ENCODE assay signal across 19 cellular contexts in the genomic region with DNA sequence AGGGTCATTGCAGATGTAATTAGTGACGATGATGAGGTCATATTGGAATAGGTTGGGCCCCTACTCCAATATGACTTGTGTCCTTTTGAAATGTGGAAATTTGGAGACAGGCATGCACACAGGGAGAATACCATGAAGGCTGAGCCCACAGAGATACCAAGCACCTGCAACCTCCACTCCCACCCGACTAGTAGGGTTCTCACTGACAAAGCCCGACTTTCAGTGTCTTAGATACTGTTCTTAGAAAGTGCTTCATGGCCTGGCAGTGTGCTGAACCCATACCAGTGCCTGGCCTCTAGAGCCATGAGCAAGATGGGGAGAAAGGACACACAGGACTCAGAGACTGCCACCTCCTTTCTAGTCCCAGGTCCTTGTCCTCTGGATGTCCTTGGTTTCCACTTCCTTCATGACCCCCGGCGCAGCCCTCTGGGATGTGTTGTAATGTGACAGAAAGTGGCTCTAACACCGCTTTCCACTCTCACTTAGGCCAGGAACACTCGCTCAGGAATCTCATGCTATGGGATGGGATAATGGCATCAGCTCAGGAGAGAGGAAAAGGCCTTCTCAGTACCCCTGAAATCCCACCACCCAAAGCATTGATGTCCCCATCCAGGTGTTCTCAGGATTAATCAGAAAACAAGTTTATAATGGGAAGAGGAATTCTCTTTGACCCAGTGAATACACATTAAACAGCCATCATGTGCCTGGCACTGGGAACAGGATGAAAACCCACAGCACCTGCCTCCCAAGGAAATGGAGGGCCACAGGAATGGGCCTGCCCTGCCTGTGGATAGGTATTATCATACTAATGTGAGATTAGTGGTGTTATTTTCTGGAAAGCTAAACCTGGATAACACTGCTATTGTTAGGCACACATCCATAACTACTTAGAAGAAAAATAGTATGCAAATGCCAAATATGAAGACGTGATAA. TPM values are rescaled to one million over a fixed set of nuclear protein-coding genes. Genes with fewer than 3 reads are reported as not detected.
DNase-seq lines count a peak whose midpoint lies in the region; ATAC-seq, FAIRE-seq and TF ChIP-seq lines count a peak whose summit lies in the region.
"Had no signal": no experiment of that assay in that cellular context is flagged by ENCODE, and none has a peak within 500 bp of the region (broad histone marks: within the 10 kb centered on the region; RNA-seq: fewer than 3 reads in every experiment).

No MANE protein-coding gene starts in this region.

- H3K36me3 ChIP-seq in K562 (ENCODE audit: control insufficient read depth, insufficient read depth, low read length) (peaks cover 39% of the 10 kb centered on the region), ascending aorta (peaks cover 27 to 35% of the 10 kb centered on the region in 2 donors)
- H3K36me3 ChIP-seq: BE2C, brain microvascular endothelial cell, colonic mucosa, pancreas had no signal

- no peaks in the 10 kb centered on the region for H3K9me3 Mint-ChIP-seq in activated CD4-positive, alpha-beta T cell treated with anti-CD3 and anti-CD28 coated beads, Interleukin-2, amount 10 ng/mL, durations not matched to agents 24 days and 14 days
- no peaks in the 10 kb centered on the region for H3K9me3 Mint-ChIP-seq in progenitor cell of endocrine pancreas (ENCODE audit: low read depth)
- H3K9me3 Mint-ChIP-seq: activated CD4-positive, alpha-beta T cell treated with anti-CD3 and anti-CD28 coated beads, Interleukin-2, amount 10 ng/mL, durations not matched to agents 7 days and 5 days; HFFc6 had no signal

- H3K27ac Mint-ChIP-seq in activated CD4-positive, alpha-beta T cell treated with anti-CD3 and anti-CD28 coated beads, Interleukin-2, amount 10 ng/mL, durations not matched to agents 24 days and 14 days, result no peak overlapping the region
- H3K27ac Mint-ChIP-seq in progenitor cell of endocrine pancreas, result peak overlapping the region; percentile 42
- H3K27ac Mint-ChIP-seq: activated CD4-positive, alpha-beta T cell treated with anti-CD3 and anti-CD28 coated beads, Interleukin-2, amount 10 ng/mL, durations not matched to agents 7 days and 5 days; HFFc6 had no signal

- H3K4me1 ChIP-seq in K562 (replicated peaks in 1 of 2; ENCODE audit: control insufficient read depth in 2 of 2, insufficient read depth in 2 of 2, low read length in 2 of 2) (no peaks in the 10 kb centered on the region), ascending aorta (peaks cover 0 to 5% of the 10 kb centered on the region in 2 donors)
- H3K4me1 ChIP-seq: BE2C, colonic mucosa, pancreas had no signal

- TF ChIP-seq RAD21 in K562 (CRISPR knock-in tag; conservative IDR thresholded peaks at IDR 0.05 in 1 of 2, IDR thresholded peaks at IDR 0.05 in 1 of 2), result no peak

- H2AFZ ChIP-seq in K562 (ENCODE audit: low read depth, low read length), result no peak overlapping the region

- TF ChIP-seq CTCF in K562 (IDR thresholded peaks at IDR 0.05 in 2 of 3, conservative IDR thresholded peaks at IDR 0.05 in 1 of 3; ENCODE audit: insufficient read depth in 2 of 3, low read depth in 1 of 3, low read length in 3 of 3), result no peak
- TF ChIP-seq CTCF in progenitor cell of endocrine pancreas (IDR thresholded peaks at IDR 0.05; ENCODE audit: unreplicated experiment), result no peak
- no peak for TF ChIP-seq CTCF in ascending aorta (IDR thresholded peaks at IDR 0.05)

- H3K27me3 ChIP-seq in K562 (ENCODE audit: control insufficient read depth in 2 of 2, insufficient read depth in 2 of 2, low read length in 2 of 2) (no peaks in the 10 kb centered on the region), ascending aorta (no peaks in the 10 kb centered on the region)
- H3K27me3 ChIP-seq: BE2C, brain microvascular endothelial cell, colonic mucosa, pancreas, right lobe of liver had no signal

- H4K20me1 ChIP-seq in K562 (replicated peaks; ENCODE audit: control insufficient read depth, insufficient read depth, low read length), result no peaks in the 10 kb centered on the region

- ATAC-seq in HG02885 (IDR thresholded peaks at IDR 0.05; ENCODE audit: poor library complexity, unreplicated experiment) (peak; percentile 34), K562 (peak; percentile 32), GM18519 (IDR thresholded peaks at IDR 0.05; ENCODE audit: low FRiP score, unreplicated experiment) (no peak)
- ATAC-seq: pancreas had no signal

- no peaks in the 10 kb centered on the region for H3K27me3 Mint-ChIP-seq in activated CD4-positive, alpha-beta T cell treated with anti-CD3 and anti-CD28 coated beads, Interleukin-2, amount 10 ng/mL, durations not matched to agents 24 days and 14 days
- H3K27me3 Mint-ChIP-seq in progenitor cell of endocrine pancreas, result no peaks in the 10 kb centered on the region
- H3K27me3 Mint-ChIP-seq: activated CD4-positive, alpha-beta T cell treated with anti-CD3 and anti-CD28 coated beads, Interleukin-2, amount 10 ng/mL, durations not matched to agents 7 days and 5 days had no signal

- H3K9me3 ChIP-seq in K562 (replicated peaks; ENCODE audit: control insufficient read depth, insufficient read depth, low read depth, low read length) (no peaks in the 10 kb centered on the region), ascending aorta (no peaks in the 10 kb centered on the region)
- H3K9me3 ChIP-seq: BE2C, colonic mucosa, pancreas, right lobe of liver had no signal

- CTCF ChIA-PET in K562 (lab: Yijun Ruan, JAX; ENCODE audit: low intra/inter-chr PET ratio), result no interaction called here

- H3K4me3 ChIP-seq in K562, result no peak overlapping the region
- H3K4me3 ChIP-seq in ascending aorta, result no peak overlapping the region
- H3K4me3 ChIP-seq: colonic mucosa, pancreas, right lobe of liver had no signal

- no peak overlapping the region for H3K27ac ChIP-seq in K562 (ENCODE audit: extremely low read depth, low read depth, low read length)
- no peak overlapping the region for H3K27ac ChIP-seq in ascending aorta
- H3K27ac ChIP-seq: brain microvascular endothelial cell, colonic mucosa, pancreas had no signal

- H3K9me1 ChIP-seq in K562 (ENCODE audit: control insufficient read depth, insufficient read depth, low read length), result peaks cover 3% of the 10 kb centered on the region

- in situ Hi-C loops in K562 (cut with MboI), result no loop called here

- POLR2A ChIA-PET in K562 (lab: Yijun Ruan, JAX), result no interaction called here

- H3K36me3 Mint-ChIP-seq in activated CD4-positive, alpha-beta T cell treated with anti-CD3 and anti-CD28 coated beads, Interleukin-2, amount 10 ng/mL, durations not matched to agents 24 days and 14 days (ENCODE audit: low read depth), result peaks cover 41% of the 10 kb centered on the region
- peaks cover 10% of the 10 kb centered on the region for H3K36me3 Mint-ChIP-seq in progenitor cell of endocrine pancreas (ENCODE audit: insufficient read depth)

- no peaks in the 10 kb centered on the region for H3K79me2 ChIP-seq in K562 (ENCODE audit: control insufficient read depth, insufficient read depth, low read length)

- intact Hi-C loops in activated CD4-positive, alpha-beta T cell treated with anti-CD3 and anti-CD28 coated beads, Interleukin-2, amount 10 ng/mL, durations not matched to agents 24 days and 14 days (cut with micrococcal nuclease), result no loop called here
- intact Hi-C loops in K562 (cut with micrococcal nuclease) (no loop called here), ascending aorta (cut with DNase I) (no loop called here)

- TF ChIP-seq EP300 in K562 (IDR thresholded peaks at IDR 0.05; ENCODE audit: low read length), result no peak

- no TSS peak for BruUV-seq in K562 (replicated peaks; lab: Mats Ljungman, UMichigan)

- H3K4me1 Mint-ChIP-seq in activated CD4-positive, alpha-beta T cell treated with anti-CD3 and anti-CD28 coated beads, Interleukin-2, amount 10 ng/mL, durations not matched to agents 24 days and 14 days, result peaks cover under 1% of the 10 kb centered on the region
- H3K4me1 Mint-ChIP-seq in progenitor cell of endocrine pancreas (ENCODE audit: low read depth), result no peaks in the 10 kb centered on the region

- H3K4me2 ChIP-seq in K562 (ENCODE audit: insufficient read depth, low read length), result no peak overlapping the region

- H3K4me3 Mint-ChIP-seq in activated CD4-positive, alpha-beta T cell treated with anti-CD3 and anti-CD28 coated beads, Interleukin-2, amount 10 ng/mL, durations not matched to agents 24 days and 14 days, result no peak overlapping the region
- no peak overlapping the region for H3K4me3 Mint-ChIP-seq in progenitor cell of endocrine pancreas (ENCODE audit: low read depth)
- H3K4me3 Mint-ChIP-seq: activated CD4-positive, alpha-beta T cell treated with anti-CD3 and anti-CD28 coated beads, Interleukin-2, amount 10 ng/mL, durations not matched to agents 7 days and 5 days; HFFc6 had no signal

- TF ChIP-seq POLR2A in K562 (conservative IDR thresholded peaks at IDR 0.05), result peak; percentile 40; the same call in 1 of the 2 replicates

- no peak for FAIRE-seq in K562 (lab: Jason Lieb, UNC)
- FAIRE-seq: endometrium, pancreas had no signal

- 73% methylated on average over 8 of the region's 8 CpGs for WGBS in K562 (ENCODE audit: insufficient coverage, low coverage, missing lambda C conversion rate)

- DNase-seq in activated CD4-positive, alpha-beta T cell treated with anti-CD3 and anti-CD28 coated beads, Interleukin-2, amount 10 ng/mL, durations not matched to agents 24 days and 14 days, result peak; percentile 57
- no peak for DNase-seq in activated CD4-positive, alpha-beta T cell treated with anti-CD3 and anti-CD28 coated beads, Interleukin-2, amount 50 U/mL, for 48 hours
- no peak for DNase-seq in K562 (ENCODE audit: extremely low read depth in 1 of 4, low spot score in 3 of 4)
- DNase-seq in progenitor cell of endocrine pancreas (ENCODE audit: low spot score, unreplicated experiment), result no peak
- no peak for DNase-seq in mucosa of gallbladder (ENCODE audit: low spot score)
- DNase-seq in ascending aorta (ENCODE audit: low spot score in 2 of 2), result no peak
- DNase-seq: activated CD4-positive, alpha-beta T cell treated with anti-CD3 and anti-CD28 coated beads, Interleukin-2, amount 10 ng/mL, durations not matched to agents 7 days and 5 days; BE2C; brain microvascular endothelial cell; colonic mucosa; head of caudate nucleus; HFFc6; NCI-H1105 treated with DMSO at 0.1 percent for 48 hours; NCI-H524; pancreas; right lobe of liver had no signal

- H3K9ac ChIP-seq in K562 (ENCODE audit: insufficient read depth in 1 of 2, low read depth in 2 of 2, low read length in 2 of 2), result no peak overlapping the region

RNA-seq across cellular contexts. Expression of a gene that starts 59.9 kb away (rescaled TPM):
- 10.4 and 11.7 TPM in 2 replicates for total RNA-seq in activated CD4-positive, alpha-beta T cell treated with anti-CD3 and anti-CD28 coated beads, Interleukin-2, amount 10 ng/mL, durations not matched to agents 24 days and 14 days
- total RNA-seq in K562 (2011; cell fraction: chromatin; rRNA removed; ENCODE audit: low replicate concordance), result 5.1 and 5.8 TPM in 2 replicates
- 8.9 and 9.5 TPM in 2 replicates for total RNA-seq in K562 (2011; cell fraction: nucleolus; rRNA removed)
- 9.7 and 15.8 TPM in 2 replicates for total RNA-seq in K562 (2011; cell fraction: nucleoplasm; rRNA removed)
- total RNA-seq in K562 (2014; rRNA removed) (114 and 122 TPM in 2 replicates), K562 (2014; rRNA removed; fragmentation: Illumina TruSeq; extraction: Trizol) (45.5 and 52.2 TPM in 2 replicates), K562 (2015; rRNA removed; fragmentation: Illumina TruSeq; extraction: Trizol) (62.0 and 65.9 TPM in 2 replicates), K562 (2021) (36.5 and 38.7 TPM in 2 replicates), progenitor cell of endocrine pancreas (10.5 and 11.5 TPM in 2 replicates), mucosa of gallbladder (2.7 TPM), ascending aorta (3.1 TPM)
- polyA plus RNA-seq in K562 (2011; rRNA removed) (64.4 and 74.1 TPM in 2 replicates), K562 (2014; fragmentation: Illumina TruSeq; extraction: Trizol) (44.5 and 58.3 TPM in 2 replicates), K562 (2014; fragmentation: Nextera tagmentation; extraction: Ambion mirVana) (10 to 100 TPM; 15.0 to 31.4 TPM), K562 (2014; rRNA removed) (62.8 and 81.0 TPM in 2 replicates)
- polyA plus RNA-seq in K562 (2011; cell fraction: cytosol; rRNA removed), result 29.1 and 30.7 TPM in 2 replicates
- 15.5 and 18.0 TPM in 2 replicates for polyA plus RNA-seq in K562 (2011; cell fraction: nucleus; rRNA removed)
- 69.6 and 91.3 TPM in 2 replicates for polyA plus RNA-seq in K562 (2012)
- 14.3 and 18.2 TPM in 2 replicates for polyA minus RNA-seq in K562 (2011; rRNA and poly(A)+ RNA removed)
- polyA minus RNA-seq in K562 (2011; cell fraction: cytosol; rRNA and poly(A)+ RNA removed), result 13.0 and 14.4 TPM in 2 replicates
- 10.1 and 12.3 TPM in 2 replicates for polyA minus RNA-seq in K562 (2011; cell fraction: nucleus; rRNA and poly(A)+ RNA removed)
